In genomic region chr9:126262738-126263137, GRCh38 we compare ENCODE assay signal across 19 cellular contexts.
DNase-seq lines count a peak whose midpoint lies in the region; ATAC-seq, FAIRE-seq and TF ChIP-seq lines count a peak whose summit lies in the region.
"Had no signal": no experiment of that assay in that cellular context is flagged by ENCODE, and none has a peak within 500 bp of the region (broad histone marks: within the 10 kb centered on the region; RNA-seq: fewer than 3 reads in every experiment).

No MANE protein-coding gene starts in this region.

- TF ChIP-seq CTCF in BE2C (IDR thresholded peaks at IDR 0.05; ENCODE audit: low read depth, low read length) (no peak), NB4 (IDR thresholded peaks at IDR 0.05; ENCODE audit: low read depth, low read length) (no peak), K562 (IDR thresholded peaks at IDR 0.05 in 2 of 3, conservative IDR thresholded peaks at IDR 0.05 in 1 of 3; ENCODE audit: insufficient read depth in 2 of 3, low read depth in 1 of 3, low read length in 3 of 3) (no peak)

- H3K79me2 ChIP-seq in K562 (ENCODE audit: control insufficient read depth, insufficient read depth, low read length): no peaks in the 10 kb centered on the region

- no peaks in the 10 kb centered on the region for H3K27me3 ChIP-seq in BE2C
- peaks cover 0 to 4% of the 10 kb centered on the region in 2 experiments; a peak in 3 of 5 replicates for H3K27me3 ChIP-seq in K562 (ENCODE audit: control insufficient read depth in 2 of 2, insufficient read depth in 2 of 2, low read length in 2 of 2)
- H3K27me3 ChIP-seq in small intestine (ENCODE audit: control insufficient read depth in 2 of 2, insufficient read depth in 2 of 2, low read length in 2 of 2): peaks cover 0 to 9% of the 10 kb centered on the region in 2 donors
- H3K27me3 ChIP-seq: BLaER1 treated with 17β-estradiol and CSF1 and Interleukin-3, amounts not matched to agents 10 nM and 100 nM had no signal

- H2AFZ ChIP-seq in K562 (ENCODE audit: low read depth, low read length): no peak overlapping the region

- in situ Hi-C loops in K562 (cut with MboI): no loop called here

- ATAC-seq in K562 (no peak), GM18858 (IDR thresholded peaks at IDR 0.05; ENCODE audit: unreplicated experiment) (no peak)
- ATAC-seq: GM12878 had no signal

- H3K9me1 ChIP-seq in K562 (ENCODE audit: control insufficient read depth, insufficient read depth, low read length): no peaks in the 10 kb centered on the region

- H3K36me3 ChIP-seq in BE2C: no peaks in the 10 kb centered on the region
- H3K36me3 ChIP-seq in K562 (ENCODE audit: control insufficient read depth, insufficient read depth, low read length): no peaks in the 10 kb centered on the region
- H3K36me3 ChIP-seq in small intestine (ENCODE audit: control insufficient read depth in 2 of 2, insufficient read depth in 2 of 2, low read length in 2 of 2): no peaks in the 10 kb centered on the region
- H3K36me3 ChIP-seq: BLaER1 treated with 17β-estradiol and CSF1 and Interleukin-3, amounts not matched to agents 10 nM and 100 nM had no signal

- no peak for DNase-seq in BE2C
- no peak for DNase-seq in NB4 (ENCODE audit: low read depth)
- DNase-seq in K562 (ENCODE audit: extremely low read depth in 1 of 4, low spot score in 3 of 4): no peak
- DNase-seq in small intestine: no peak
- DNase-seq in stimulated activated naive CD4-positive, alpha-beta T cell treated with Interleukin-2 at 50 U/mL for 16 hours (lab: John Stamatoyannopoulos, UW): no peak
- DNase-seq in activated CD4-positive, alpha-beta T cell treated with anti-CD3 and anti-CD28 coated beads, Interleukin-2, amount 50 U/mL, for 1 hour: no peak
- DNase-seq: CD4-positive, alpha-beta T cell; CD8-positive, alpha-beta memory T cell; DMS 273 treated with DMSO at 0.1 percent for 48 hours; DMS79; EL; GDM1; GOT3; HCEC 1CT had no signal

- H3K9me3 ChIP-seq in BE2C (no peaks in the 10 kb centered on the region; the same call in 1 of the 2 replicates), K562 (replicated peaks; ENCODE audit: control insufficient read depth, insufficient read depth, low read depth, low read length) (no peaks in the 10 kb centered on the region), small intestine (ENCODE audit: control insufficient read depth, low read depth) (no peaks in the 10 kb centered on the region)

- intact Hi-C loops in K562 (cut with micrococcal nuclease): no loop called here

- no peak for TF ChIP-seq RAD21 in K562 (CRISPR knock-in tag; conservative IDR thresholded peaks at IDR 0.05 in 1 of 2, IDR thresholded peaks at IDR 0.05 in 1 of 2)

- BruUV-seq in K562 (replicated peaks; lab: Mats Ljungman, UMichigan): no TSS peak

- CTCF ChIA-PET in K562 (lab: Yijun Ruan, JAX; ENCODE audit: low intra/inter-chr PET ratio): no interaction called here

- H3K4me3 ChIP-seq in BE2C (ENCODE audit: low read depth, low read length) (peak overlapping the region; percentile 41), NB4 (ENCODE audit: low read depth, low read length) (peak overlapping the region; percentile 45), K562 (no peak overlapping the region), small intestine (ENCODE audit: low read depth in 1 of 2, low read length in 2 of 2) (no peak overlapping the region)
- H3K4me3 ChIP-seq: GM12878 had no signal

- H3K4me1 ChIP-seq in BE2C (peaks cover 3% of the 10 kb centered on the region), K562 (replicated peaks in 1 of 2; ENCODE audit: control insufficient read depth in 2 of 2, insufficient read depth in 2 of 2, low read length in 2 of 2) (no peaks in the 10 kb centered on the region), small intestine (ENCODE audit: control insufficient read depth in 2 of 2, insufficient read depth in 1 of 2, low read depth in 1 of 2, low read length in 1 of 2) (no peaks in the 10 kb centered on the region)
- H3K4me1 ChIP-seq: BLaER1 treated with 17β-estradiol and CSF1 and Interleukin-3, amounts not matched to agents 10 nM and 100 nM had no signal

- POLR2A ChIA-PET in K562 (lab: Yijun Ruan, JAX): no interaction called here

- H3K27ac ChIP-seq in K562 (ENCODE audit: extremely low read depth, low read depth, low read length) (no peak overlapping the region), small intestine (ENCODE audit: low read depth in 1 of 2, low read length in 1 of 2) (no peak overlapping the region)
- H3K27ac ChIP-seq: BLaER1 treated with 17β-estradiol and CSF1 and Interleukin-3, amounts not matched to agents 10 nM and 100 nM had no signal

- no peak for TF ChIP-seq EP300 in K562 (IDR thresholded peaks at IDR 0.05; ENCODE audit: low read length)

- TF ChIP-seq POLR2A in NB4 (IDR thresholded peaks at IDR 0.05; ENCODE audit: extremely low read depth, insufficient read length) (no peak), K562 (conservative IDR thresholded peaks at IDR 0.05) (no peak)

- no peaks in the 10 kb centered on the region; the same call in 1 of the 2 replicates for H4K20me1 ChIP-seq in K562 (replicated peaks; ENCODE audit: control insufficient read depth, insufficient read depth, low read length)
- H4K20me1 ChIP-seq: BLaER1 treated with 17β-estradiol and CSF1 and Interleukin-3, amounts not matched to agents 10 nM and 100 nM had no signal

- FAIRE-seq in K562 (lab: Jason Lieb, UNC) (no peak), small intestine (lab: Jason Lieb, UNC) (peak; percentile 15)
- FAIRE-seq: D721Med, H54 had no signal

- no peak overlapping the region for H3K9ac ChIP-seq in K562 (ENCODE audit: insufficient read depth in 1 of 2, low read depth in 2 of 2, low read length in 2 of 2)
- H3K9ac ChIP-seq: BLaER1 treated with 17β-estradiol and CSF1 and Interleukin-3, amounts not matched to agents 10 nM and 100 nM had no signal

- no peak overlapping the region for H3K4me2 ChIP-seq in K562 (ENCODE audit: insufficient read depth, low read length)
- H3K4me2 ChIP-seq: BLaER1 treated with 17β-estradiol and CSF1 and Interleukin-3, amounts not matched to agents 10 nM and 100 nM had no signal

TF ChIP-seq in K562, 482 proteins besides CTCF, POLR2A, EP300 and RAD21:
- TF ChIP-seq CBX1 (IDR thresholded peaks at IDR 0.05; ENCODE audit: low read depth): no peak
- peak; percentile 59; the same call in 1 of the 2 replicates for TF ChIP-seq MAFG (tag; conservative IDR thresholded peaks at IDR 0.05)
- peak; percentile 41; the same call in 1 of the 2 replicates for TF ChIP-seq NFE2L1 (tag; IDR thresholded peaks at IDR 0.05; ENCODE audit: borderline replicate concordance, low read depth)
- TF ChIP-seq C11orf30 (IDR thresholded peaks at IDR 0.05; ENCODE audit: low read depth): peak; percentile 34; the same call in 1 of the 2 replicates
- no peak for TF ChIP-seq SRSF1 (IDR thresholded peaks at IDR 0.05; ENCODE audit: low read depth, low read length)
- peak; percentile 42; the same call in 1 of the 2 replicates for TF ChIP-seq ZNF316 (IDR thresholded peaks at IDR 0.05)
- TF ChIP-seq NFE2 (IDR thresholded peaks at IDR 0.05; ENCODE audit: low read depth): peak; percentile 35; the same call in 1 of the 2 replicates
TF ChIP-seq in K562: peak in this region for 5.

Comparison
In these comparisons a context has a peak if more than half of its experiments do, and no peak if none do; other contexts are left out.
1. H3K4me3 ChIP-seq: peak in BE2C (single experiment) and NB4 (single experiment); none in K562 (single experiment) and small intestine (0 of 2).